In genomic region chr17:64236827-64237403, GRCh38 we compare ENCODE assay signal across 1 cellular context.
TF ChIP-seq lines count a peak whose summit lies in the region.

No MANE protein-coding gene starts in this region.

TF ChIP-seq in WTC11, 78 proteins besides CTCF, POLR2A, EP300 and RAD21 (continued from another document):
- TF ChIP-seq FOXP1 (CRISPR knock-in tag; IDR thresholded peaks at IDR 0.05; ENCODE audit: borderline replicate concordance) = no peak
- no peak for TF ChIP-seq E2F5 (CRISPR knock-in tag; IDR thresholded peaks at IDR 0.05)
- TF ChIP-seq PRDM15 (CRISPR knock-in tag; IDR thresholded peaks at IDR 0.05) = no peak
